ENCODE assay signal across 3 cellular contexts in genomic region chr7:40141916-40142315, GRCh38. TPM values are rescaled to one million over a fixed set of nuclear protein-coding genes. Genes with fewer than 3 reads are reported as not detected.
"Had no signal": no experiment of that assay in that cellular context is flagged by ENCODE, and none has a peak within 500 bp of the region (broad histone marks: within the 10 kb centered on the region; RNA-seq: fewer than 3 reads in every experiment).

No MANE protein-coding gene starts in this region.

RNA-seq across cellular contexts. Expression of gene SUGCT, which starts 7.1 kb away (rescaled TPM):
- total RNA-seq: activated CD4-positive, alpha-beta memory T cell treated with anti-CD3 and anti-CD28 coated beads, Interleukin-2, amount 10 ng/mL, durations not matched to agents 7 days and 5 days; T-helper 1 cell treated with Interleukin-12 subunit alpha and Interleukin-12 subunit beta and Interleukin-4 antibody, amounts not matched to agents 30 ng/mL and 1 ng/mL, for 36 hours; T-helper 2 cell treated with Interferon-gamma antibody and Interleukin-4, amounts not matched to agents 100 ng/mL and 5 ng/mL, for 36 hours had no signal
